Comparison of ENCODE assay signal across 19 cellular contexts in genomic region chr15:25695875-25696760, GRCh38.
"Had no signal": no experiment of that assay in that cellular context is flagged by ENCODE, and none has a peak within 500 bp of the region (broad histone marks: within the 10 kb centered on the region; RNA-seq: fewer than 3 reads in every experiment).

No MANE protein-coding gene starts in this region.

- H3K27me3 Mint-ChIP-seq: activated CD4-positive, alpha-beta T cell treated with anti-CD3 and anti-CD28 coated beads, Interleukin-2, amount 10 ng/mL, durations not matched to agents 7 days and 5 days; activated naive CD8-positive, alpha-beta T cell treated with anti-CD3 and anti-CD28 coated beads, Interleukin-2, amount 10 ng/mL, durations not matched to agents 7 days and 5 days; T-cell had no signal

- DNase-seq: activated CD4-positive, alpha-beta T cell treated with anti-CD3 and anti-CD28 coated beads, Interleukin-2, amount 10 ng/mL, durations not matched to agents 7 days and 5 days; activated CD4-positive, CD25-positive, alpha-beta regulatory T cell treated with anti-CD3 and anti-CD28 coated beads, Interleukin-2, amount 50 U/mL, for 72 hours; activated naive CD4-positive, alpha-beta T cell treated with anti-CD3 and anti-CD28 coated beads for 36 hours; activated naive CD8-positive, alpha-beta T cell treated with anti-CD3 and anti-CD28 coated beads, Interleukin-2, amount 10 ng/mL, durations not matched to agents 7 days and 5 days; activated T-cell treated with anti-CD3 and anti-CD28 coated beads, Interleukin-2, amount 50 U/mL, for 1 hour; amniotic stem cell; cerebellar nuclear complex; cortex of kidney; left ventricle myocardium superior; mammary epithelial cell; occipital lobe; stimulated activated CD4-positive, alpha-beta T cell treated with anti-CD3 and anti-CD28 coated beads, Interleukin-4, amount 100 ng/mL, for 24 hours; stimulated activated naive CD4-positive, alpha-beta T cell treated with Interleukin-2 at 50 U/mL for 16 hours; T-cell had no signal

- H3K9me3 ChIP-seq: thoracic aorta had no signal

- H3K9me3 Mint-ChIP-seq: activated CD4-positive, alpha-beta T cell treated with anti-CD3 and anti-CD28 coated beads, Interleukin-2, amount 10 ng/mL, durations not matched to agents 7 days and 5 days; activated naive CD4-positive, alpha-beta T cell treated with anti-CD3 and anti-CD28 coated beads for 36 hours; activated naive CD8-positive, alpha-beta T cell treated with anti-CD3 and anti-CD28 coated beads, Interleukin-2, amount 10 ng/mL, durations not matched to agents 7 days and 5 days; nephron; T-cell; T-helper 2 cell treated with Interferon-gamma antibody and Interleukin-4, amounts not matched to agents 5 μg/mL and 100 μg/mL, for 36 hours; type B pancreatic cell had no signal

- H3K4me3 Mint-ChIP-seq: activated CD4-positive, alpha-beta T cell treated with anti-CD3 and anti-CD28 coated beads, Interleukin-2, amount 10 ng/mL, durations not matched to agents 7 days and 5 days; activated naive CD4-positive, alpha-beta T cell treated with anti-CD3 and anti-CD28 coated beads for 36 hours; activated naive CD8-positive, alpha-beta T cell treated with anti-CD3 and anti-CD28 coated beads, Interleukin-2, amount 10 ng/mL, durations not matched to agents 7 days and 5 days; nephron; T-cell; T-helper 2 cell treated with Interferon-gamma antibody and Interleukin-4, amounts not matched to agents 5 μg/mL and 100 μg/mL, for 36 hours; type B pancreatic cell had no signal

- H3K4me1 Mint-ChIP-seq: activated CD4-positive, alpha-beta T cell treated with anti-CD3 and anti-CD28 coated beads, Interleukin-2, amount 10 ng/mL, durations not matched to agents 7 days and 5 days; activated naive CD8-positive, alpha-beta T cell treated with anti-CD3 and anti-CD28 coated beads, Interleukin-2, amount 10 ng/mL, durations not matched to agents 7 days and 5 days; nephron; T-cell had no signal

- H3K36me3 Mint-ChIP-seq: type B pancreatic cell had no signal

- H3K27ac ChIP-seq: thoracic aorta, VCaP had no signal

- H3K27ac Mint-ChIP-seq: activated CD4-positive, alpha-beta T cell treated with anti-CD3 and anti-CD28 coated beads, Interleukin-2, amount 10 ng/mL, durations not matched to agents 7 days and 5 days; activated naive CD4-positive, alpha-beta T cell treated with anti-CD3 and anti-CD28 coated beads for 36 hours; activated naive CD8-positive, alpha-beta T cell treated with anti-CD3 and anti-CD28 coated beads, Interleukin-2, amount 10 ng/mL, durations not matched to agents 7 days and 5 days; nephron; T-cell; T-helper 2 cell treated with Interferon-gamma antibody and Interleukin-4, amounts not matched to agents 5 μg/mL and 100 μg/mL, for 36 hours; type B pancreatic cell had no signal

- ATAC-seq: left ventricle myocardium superior, T-cell had no signal
